11 cellular contexts compared by ENCODE assay signal in the genomic region with DNA sequence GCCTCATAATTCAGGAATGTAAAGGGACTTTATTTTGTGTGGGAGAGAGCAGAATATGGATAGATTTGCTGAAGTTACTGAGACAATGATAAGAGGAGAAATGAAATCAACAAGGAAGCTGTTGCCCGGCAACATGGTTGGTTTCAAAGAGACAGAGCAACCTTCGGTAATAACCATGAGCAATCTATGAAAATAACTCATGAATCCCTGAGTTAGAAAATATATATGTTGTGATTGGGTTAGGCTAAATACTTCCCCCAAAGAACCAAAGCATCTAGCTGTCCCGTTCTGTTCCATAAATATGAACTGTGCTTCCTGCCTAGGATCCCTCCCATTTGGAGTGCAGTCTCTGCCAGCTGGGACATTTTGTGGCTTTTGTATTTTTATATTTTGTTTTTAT. TPM values are rescaled to one million over a fixed set of nuclear protein-coding genes. Genes with fewer than 3 reads are reported as not detected.
DNase-seq lines count a peak whose midpoint lies in the region; ATAC-seq, FAIRE-seq and TF ChIP-seq lines count a peak whose summit lies in the region.
"Had no signal": no experiment of that assay in that cellular context is flagged by ENCODE, and none has a peak within 500 bp of the region (broad histone marks: within the 10 kb centered on the region; RNA-seq: fewer than 3 reads in every experiment).

No MANE protein-coding gene starts in this region.

- no TSS peak for BruUV-seq in HepG2 (replicated peaks; lab: Mats Ljungman, UMichigan)

- H3K79me2 ChIP-seq in HepG2 (ENCODE audit: insufficient read depth, low read length): no peaks in the 10 kb centered on the region

- CTCF ChIA-PET in HepG2 (lab: Yijun Ruan, JAX; ENCODE audit: low intra/inter-chr PET ratio, low total read pairs): no interaction called here

- FAIRE-seq in HepG2 (lab: Jason Lieb, UNC): no peak

- TF ChIP-seq RAD21 in HepG2 (CRISPR knock-in tag; IDR thresholded peaks at IDR 0.05): no peak

- TF ChIP-seq EP300 in HepG2 (IDR thresholded peaks at IDR 0.05; ENCODE audit: low read depth in 2 of 2, low read length in 2 of 2) (no peak), HepG2 (CRISPR knock-in tag; IDR thresholded peaks at IDR 0.05; ENCODE audit: borderline replicate concordance) (no peak), tibial nerve (IDR thresholded peaks at IDR 0.05) (no peak)

- H3K9me3 ChIP-seq in HepG2 (ENCODE audit: low read length) (peaks cover 15% of the 10 kb centered on the region; the same call in 1 of the 2 replicates), tibial nerve (peaks cover 0 to 15% (median 0%) of the 10 kb centered on the region in 4 donors)

- POLR2A ChIA-PET in HepG2 (lab: Yijun Ruan, JAX): interaction anchor here (1.2 to 3.0 kb wide), 4 partner anchors 9 to 53 kb away, joined by 3 to 33 read pairs (median 7); a partner anchor contains a TSS

- intact Hi-C loops in HepG2 (cut with micrococcal nuclease; ENCODE audit: unreplicated experiment): no loop called here

- in situ Hi-C loops in HepG2 (cut with HindIII; ENCODE audit: extremely low pct_ligation_motif_present, low pct_unique_long_range_greater_than_20kb): no loop called here

- TF ChIP-seq CTCF in coronary artery (IDR thresholded peaks at IDR 0.05): no peak
- TF ChIP-seq CTCF in HepG2 (CRISPR knock-in tag; IDR thresholded peaks at IDR 0.05): no peak
- no peak for TF ChIP-seq CTCF in tibial nerve (IDR thresholded peaks at IDR 0.05)

- peaks cover 40% of the 10 kb centered on the region for H3K4me1 ChIP-seq in HepG2 (ENCODE audit: insufficient read depth, low read length)
- peaks cover 0 to 34% (median 0%) of the 10 kb centered on the region in 4 donors for H3K4me1 ChIP-seq in tibial nerve

- peak overlapping the region; percentile 30; the same call in 1 of the 2 replicates for H3K9ac ChIP-seq in HepG2 (ENCODE audit: insufficient read depth, low read depth, low read length)

- H3K27me3 ChIP-seq in HepG2 (ENCODE audit: control insufficient read depth in 1 of 2, insufficient read depth in 2 of 2, low read length in 2 of 2) (no peaks in the 10 kb centered on the region), tibial nerve (no peaks in the 10 kb centered on the region)
- H3K27me3 ChIP-seq: cardiac muscle cell had no signal

- H3K27ac ChIP-seq in coronary artery (peak overlapping the region; percentile 77 to 79), HepG2 (ENCODE audit: extremely low read length, insufficient read depth, low read length) (no peak overlapping the region), tibial nerve (peak overlapping the region; percentile 17 to 71 (median 42))
- H3K27ac ChIP-seq: cardiac muscle cell had no signal

- TF ChIP-seq POLR2A in HepG2 (IDR thresholded peaks at IDR 0.05; ENCODE audit: insufficient read depth in 1 of 2, low read depth in 2 of 2, low read length in 2 of 2) (no peak), tibial nerve (IDR thresholded peaks at IDR 0.05) (no peak)

- no peaks in the 10 kb centered on the region for H3K36me3 ChIP-seq in HepG2 (replicated peaks in 1 of 2; ENCODE audit: control insufficient read depth in 1 of 2, insufficient read depth in 2 of 2, low read length in 2 of 2)
- H3K36me3 ChIP-seq in tibial nerve: peaks cover 0 to 8% (median 0%) of the 10 kb centered on the region in 3 donors
- H3K36me3 ChIP-seq: cardiac muscle cell had no signal

- H3K4me2 ChIP-seq in HepG2 (ENCODE audit: low read depth, low read length): peak overlapping the region; percentile 62

- H3K4me3 ChIP-seq in coronary artery (peak overlapping the region; percentile 43), HepG2 (replicated peaks in 1 of 3; ENCODE audit: insufficient read depth in 1 of 3, low read depth in 2 of 3, low read length in 3 of 3) (0 out of 6 replicates have a peak overlapping the region, but pooled peaks of 1 of the 3 experiments have one; percentile 7), tibial nerve (no peak overlapping the region)
- H3K4me3 ChIP-seq: cardiac muscle cell had no signal

- WGBS in HepG2 (ENCODE audit: low lambda C conversion rate): 85% methylated on average over 3 of the region's 3 CpGs
- 33 to 34% methylated on average over 3 of the region's 3 CpGs for WGBS in tibial nerve, 2 donors

- ATAC-seq in HepG2: no peak
- ATAC-seq in HG02938 (IDR thresholded peaks at IDR 0.05; ENCODE audit: unreplicated experiment): no peak
- ATAC-seq: natural killer cell had no signal

- no peaks in the 10 kb centered on the region for H4K20me1 ChIP-seq in HepG2 (ENCODE audit: insufficient read depth, low read length)

- DNase-seq in NOMO-1 treated with DMSO at 0.1 percent for 48 hours (lab: John Stamatoyannopoulos, UW; ENCODE audit: unreplicated experiment) (peak; percentile 15), NOMO-1 treated with dmso at 0.1 percent for 144 hours (lab: John Stamatoyannopoulos, UW; ENCODE audit: unreplicated experiment) (no peak), coronary artery (ENCODE audit: low spot score) (no peak), HepG2 (ENCODE audit: low spot score) (no peak), tibial nerve (ENCODE audit: low spot score in 2 of 2) (no peak), SIG-M5 (lab: John Stamatoyannopoulos, UW) (no peak), NCI-H2107 treated with DMSO at 0.1 percent for 48 hours (lab: John Stamatoyannopoulos, UW; ENCODE audit: unreplicated experiment) (no peak)
- DNase-seq: natural killer cell, NCI-H2029 had no signal

- H2AFZ ChIP-seq in HepG2 (ENCODE audit: low read length): peak overlapping the region; percentile 80

TF ChIP-seq in HepG2, 621 proteins besides CTCF, POLR2A, EP300 and RAD21 (continues in another document):
- TF ChIP-seq, protein P1, sequence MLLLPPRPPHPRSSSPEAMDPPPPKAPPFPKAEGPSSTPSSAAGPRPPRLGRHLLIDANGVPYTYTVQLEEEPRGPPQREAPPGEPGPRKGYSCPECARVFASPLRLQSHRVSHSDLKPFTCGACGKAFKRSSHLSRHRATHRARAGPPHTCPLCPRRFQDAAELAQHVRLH (CRISPR knock-in tag; IDR thresholded peaks at IDR 0.05; ENCODE audit: borderline replicate concordance, low read depth): no peak
- TF ChIP-seq ZNF124 (CRISPR knock-in tag; IDR thresholded peaks at IDR 0.05) (no peak), ARNT2 (CRISPR knock-in tag; IDR thresholded peaks at IDR 0.05; ENCODE audit: low read depth) (no peak)

RNA-seq across cellular contexts. Expression of a gene that starts 23.1 kb away (rescaled TPM):
- total RNA-seq in HepG2 (2016; rRNA removed; fragmentation: Illumina TruSeq; extraction: Trizol): 41.4 and 60.1 TPM in 2 replicates
- total RNA-seq in HepG2 (2016; cell fraction: cytosol; rRNA removed; fragmentation: Illumina TruSeq; extraction: Trizol; ENCODE audit: low read depth): 22.9 and 24.8 TPM in 2 replicates
- total RNA-seq in HepG2 (2016; cell fraction: insoluble cytoplasmic fraction; rRNA removed; fragmentation: Illumina TruSeq; extraction: Trizol): 40.1 and 52.3 TPM in 2 replicates
- 38.4 and 42.1 TPM in 2 replicates for total RNA-seq in HepG2 (2016; cell fraction: membrane; rRNA removed; fragmentation: Illumina TruSeq; extraction: Trizol)
- total RNA-seq in HepG2 (2016; cell fraction: nucleus; rRNA removed; fragmentation: Illumina TruSeq; extraction: Trizol): 23.4 and 26.0 TPM in 2 replicates
- 48.7 and 60.5 TPM in 2 replicates for polyA plus RNA-seq in HepG2 (2011; rRNA removed)
- polyA plus RNA-seq in HepG2 (2011; cell fraction: cytosol; rRNA removed): 35.1 and 50.0 TPM in 2 replicates
- polyA plus RNA-seq in HepG2 (2011; cell fraction: nucleus; rRNA removed): 16.6 and 20.7 TPM in 2 replicates
- 55.8 and 68.9 TPM in 2 replicates for polyA plus RNA-seq in HepG2 (2012)
- polyA plus RNA-seq in HepG2 (2016; cell fraction: cytosol; fragmentation: Illumina TruSeq; extraction: Trizol; ENCODE audit: low read depth): 37.2 and 40.1 TPM in 2 replicates
- 67.5 and 71.1 TPM in 2 replicates for polyA plus RNA-seq in HepG2 (2016; cell fraction: insoluble cytoplasmic fraction; fragmentation: Illumina TruSeq; extraction: Trizol; ENCODE audit: low read depth)
- 42.6 and 44.3 TPM in 2 replicates for polyA plus RNA-seq in HepG2 (2016; cell fraction: membrane; fragmentation: Illumina TruSeq; extraction: Trizol; ENCODE audit: low read depth)
- polyA plus RNA-seq in HepG2 (2016; cell fraction: nucleus; fragmentation: Illumina TruSeq; extraction: Trizol; ENCODE audit: insufficient read depth, low read depth): 39.9 and 41.4 TPM in 2 replicates
- 29.1 and 31.0 TPM in 2 replicates for polyA minus RNA-seq in HepG2 (2011; rRNA and poly(A)+ RNA removed; ENCODE audit: low replicate concordance)
- polyA minus RNA-seq in HepG2 (2011; cell fraction: cytosol; rRNA and poly(A)+ RNA removed): 46.4 and 51.7 TPM in 2 replicates
- 32.6 and 44.3 TPM in 2 replicates for polyA minus RNA-seq in HepG2 (2011; cell fraction: nucleus; rRNA and poly(A)+ RNA removed)
- total RNA-seq in tibial nerve: 10 to 100 TPM; 21.3 to 29.0 (median 23.1) TPM

RNA-seq across cellular contexts. Expression of a gene that starts 53.4 kb away (rescaled TPM):
- total RNA-seq in HepG2 (2016; rRNA removed; fragmentation: Illumina TruSeq; extraction: Trizol): 88.9 and 90.3 TPM in 2 replicates
- total RNA-seq in HepG2 (2016; cell fraction: cytosol; rRNA removed; fragmentation: Illumina TruSeq; extraction: Trizol; ENCODE audit: low read depth): 14.5 and 15.0 TPM in 2 replicates
- total RNA-seq in HepG2 (2016; cell fraction: insoluble cytoplasmic fraction; rRNA removed; fragmentation: Illumina TruSeq; extraction: Trizol): 82.7 and 90.1 TPM in 2 replicates
- total RNA-seq in HepG2 (2016; cell fraction: membrane; rRNA removed; fragmentation: Illumina TruSeq; extraction: Trizol): 49.2 and 50.7 TPM in 2 replicates
- 48.4 and 54.7 TPM in 2 replicates for total RNA-seq in HepG2 (2016; cell fraction: nucleus; rRNA removed; fragmentation: Illumina TruSeq; extraction: Trizol)
- polyA plus RNA-seq in HepG2 (2011; rRNA removed): 73.4 and 77.7 TPM in 2 replicates
- 83.3 and 106 TPM in 2 replicates for polyA plus RNA-seq in HepG2 (2011; cell fraction: cytosol; rRNA removed)
- 69.3 and 70.9 TPM in 2 replicates for polyA plus RNA-seq in HepG2 (2011; cell fraction: nucleus; rRNA removed)
- 57.7 and 65.4 TPM in 2 replicates for polyA plus RNA-seq in HepG2 (2012)
- polyA plus RNA-seq in HepG2 (2016; cell fraction: cytosol; fragmentation: Illumina TruSeq; extraction: Trizol; ENCODE audit: low read depth): 15.1 and 16.9 TPM in 2 replicates
- 96.1 and 98.5 TPM in 2 replicates for polyA plus RNA-seq in HepG2 (2016; cell fraction: insoluble cytoplasmic fraction; fragmentation: Illumina TruSeq; extraction: Trizol; ENCODE audit: low read depth)
- 36.1 and 39.8 TPM in 2 replicates for polyA plus RNA-seq in HepG2 (2016; cell fraction: membrane; fragmentation: Illumina TruSeq; extraction: Trizol; ENCODE audit: low read depth)
- 90.6 and 97.4 TPM in 2 replicates for polyA plus RNA-seq in HepG2 (2016; cell fraction: nucleus; fragmentation: Illumina TruSeq; extraction: Trizol; ENCODE audit: insufficient read depth, low read depth)
- 73.1 and 84.7 TPM in 2 replicates for polyA minus RNA-seq in HepG2 (2011; rRNA and poly(A)+ RNA removed; ENCODE audit: low replicate concordance)
- polyA minus RNA-seq in HepG2 (2011; cell fraction: cytosol; rRNA and poly(A)+ RNA removed): 32.4 and 32.5 TPM in 2 replicates
- 39.9 and 43.4 TPM in 2 replicates for polyA minus RNA-seq in HepG2 (2011; cell fraction: nucleus; rRNA and poly(A)+ RNA removed)
- total RNA-seq in tibial nerve: 10 to 100 TPM; 62.6 to 89.4 (median 76.2) TPM
